Comparison of ENCODE assay signal across 1 cellular context in genomic region chr5:65925601-65926275, GRCh38.
TF ChIP-seq lines count a peak whose summit lies in the region.

No MANE protein-coding gene starts in this region.

TF ChIP-seq in K562, 482 proteins besides CTCF, POLR2A, EP300 and RAD21 (continued from another document and continues in another):
- TF ChIP-seq NCOA1 (IDR thresholded peaks at IDR 0.05; ENCODE audit: low read depth): no peak
- TF ChIP-seq ZNF224 (CRISPR knock-in tag; IDR thresholded peaks at IDR 0.05): no peak
- no peak for TF ChIP-seq KLF16 (IDR thresholded peaks at IDR 0.05)
- no peak for TF ChIP-seq NR1H2 (CRISPR knock-in tag; IDR thresholded peaks at IDR 0.05)
- no peak for TF ChIP-seq ATF7 (IDR thresholded peaks at IDR 0.05)
- TF ChIP-seq ZNF395 (CRISPR knock-in tag; IDR thresholded peaks at IDR 0.05): no peak
- no peak for TF ChIP-seq BACH1 (tag; IDR thresholded peaks at IDR 0.05)
- TF ChIP-seq ZNF3 (CRISPR knock-in tag; IDR thresholded peaks at IDR 0.05): no peak
- TF ChIP-seq KLF13 (tag; IDR thresholded peaks at IDR 0.05; ENCODE audit: borderline replicate concordance, low read depth): peak; percentile 77; the same call in 1 of the 2 replicates
- no peak for TF ChIP-seq RUNX1 (IDR thresholded peaks at IDR 0.05; ENCODE audit: low read depth)
- TF ChIP-seq E2F3 (CRISPR knock-in tag; IDR thresholded peaks at IDR 0.05): peak; percentile 82
- TF ChIP-seq MAZ (CRISPR knock-in tag; conservative IDR thresholded peaks at IDR 0.05 in 1 of 2, IDR thresholded peaks at IDR 0.05 in 1 of 2): peak; percentile 93 to 95
- TF ChIP-seq ZNF23 (CRISPR knock-in tag; IDR thresholded peaks at IDR 0.05): no peak
- TF ChIP-seq THAP7 (CRISPR knock-in tag; IDR thresholded peaks at IDR 0.05): peak; percentile 74
- TF ChIP-seq ZNF280A (IDR thresholded peaks at IDR 0.05; ENCODE audit: low read depth, partially characterized antibody): no peak
- TF ChIP-seq ZNF232 (CRISPR knock-in tag; IDR thresholded peaks at IDR 0.05): no peak
- TF ChIP-seq GATAD2A (IDR thresholded peaks at IDR 0.05): peak; percentile 94
- TF ChIP-seq MEIS2 (IDR thresholded peaks at IDR 0.05; ENCODE audit: partially characterized antibody): peak; percentile 15
- TF ChIP-seq, protein P1, sequence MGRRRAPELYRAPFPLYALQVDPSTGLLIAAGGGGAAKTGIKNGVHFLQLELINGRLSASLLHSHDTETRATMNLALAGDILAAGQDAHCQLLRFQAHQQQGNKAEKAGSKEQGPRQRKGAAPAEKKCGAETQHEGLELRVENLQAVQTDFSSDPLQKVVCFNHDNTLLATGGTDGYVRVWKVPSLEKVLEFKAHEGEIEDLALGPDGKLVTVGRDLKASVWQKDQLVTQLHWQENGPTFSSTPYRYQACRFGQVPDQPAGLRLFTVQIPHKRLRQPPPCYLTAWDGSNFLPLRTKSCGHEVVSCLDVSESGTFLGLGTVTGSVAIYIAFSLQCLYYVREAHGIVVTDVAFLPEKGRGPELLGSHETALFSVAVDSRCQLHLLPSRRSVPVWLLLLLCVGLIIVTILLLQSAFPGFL (CRISPR knock-in tag; IDR thresholded peaks at IDR 0.05): no peak
- peak; percentile 96 for TF ChIP-seq GATAD2B (IDR thresholded peaks at IDR 0.05; ENCODE audit: borderline replicate concordance)
- 0 out of 2 replicates have a peak, but pooled peaks have one; percentile 7 for TF ChIP-seq ZNF668 (CRISPR knock-in tag; IDR thresholded peaks at IDR 0.05)
- TF ChIP-seq ZC3H4 (CRISPR knock-in tag; IDR thresholded peaks at IDR 0.05; ENCODE audit: borderline replicate concordance): peak; percentile 59; the same call in 1 of the 2 replicates
- peak in 1 of 2 experiments; percentile 84; a peak in 2 of 4 replicates for TF ChIP-seq HDAC1 (IDR thresholded peaks at IDR 0.05)
- TF ChIP-seq, protein P2, sequence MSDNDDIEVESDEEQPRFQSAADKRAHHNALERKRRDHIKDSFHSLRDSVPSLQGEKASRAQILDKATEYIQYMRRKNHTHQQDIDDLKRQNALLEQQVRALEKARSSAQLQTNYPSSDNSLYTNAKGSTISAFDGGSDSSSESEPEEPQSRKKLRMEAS (CRISPR knock-in tag; IDR thresholded peaks at IDR 0.05): no peak; the same call in 1 of the 2 replicates
- TF ChIP-seq SIN3B (IDR thresholded peaks at IDR 0.05; ENCODE audit: low read depth): 0 out of 2 replicates have a peak, but pooled peaks have one; percentile 7
- no peak for TF ChIP-seq ATF1 (CRISPR knock-in tag; IDR thresholded peaks at IDR 0.05)
- no peak for TF ChIP-seq ATF1 (tag; IDR thresholded peaks at IDR 0.05)
- no peak for TF ChIP-seq DPF2 (IDR thresholded peaks at IDR 0.05)
- TF ChIP-seq, protein P3, sequence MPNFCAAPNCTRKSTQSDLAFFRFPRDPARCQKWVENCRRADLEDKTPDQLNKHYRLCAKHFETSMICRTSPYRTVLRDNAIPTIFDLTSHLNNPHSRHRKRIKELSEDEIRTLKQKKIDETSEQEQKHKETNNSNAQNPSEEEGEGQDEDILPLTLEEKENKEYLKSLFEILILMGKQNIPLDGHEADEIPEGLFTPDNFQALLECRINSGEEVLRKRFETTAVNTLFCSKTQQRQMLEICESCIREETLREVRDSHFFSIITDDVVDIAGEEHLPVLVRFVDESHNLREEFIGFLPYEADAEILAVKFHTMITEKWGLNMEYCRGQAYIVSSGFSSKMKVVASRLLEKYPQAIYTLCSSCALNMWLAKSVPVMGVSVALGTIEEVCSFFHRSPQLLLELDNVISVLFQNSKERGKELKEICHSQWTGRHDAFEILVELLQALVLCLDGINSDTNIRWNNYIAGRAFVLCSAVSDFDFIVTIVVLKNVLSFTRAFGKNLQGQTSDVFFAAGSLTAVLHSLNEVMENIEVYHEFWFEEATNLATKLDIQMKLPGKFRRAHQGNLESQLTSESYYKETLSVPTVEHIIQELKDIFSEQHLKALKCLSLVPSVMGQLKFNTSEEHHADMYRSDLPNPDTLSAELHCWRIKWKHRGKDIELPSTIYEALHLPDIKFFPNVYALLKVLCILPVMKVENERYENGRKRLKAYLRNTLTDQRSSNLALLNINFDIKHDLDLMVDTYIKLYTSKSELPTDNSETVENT (CRISPR knock-in tag; IDR thresholded peaks at IDR 0.05): peak; percentile 33; the same call in 1 of the 2 replicates
- no peak for TF ChIP-seq HMBOX1 (IDR thresholded peaks at IDR 0.05)
- TF ChIP-seq SIRT6 (IDR thresholded peaks at IDR 0.05; ENCODE audit: low read depth, low read length): no peak
- TF ChIP-seq ZBTB5 (IDR thresholded peaks at IDR 0.05): no peak
- TF ChIP-seq ZNF586 (CRISPR knock-in tag; conservative IDR thresholded peaks at IDR 0.05): no peak
- TF ChIP-seq SNRNP70 (optimal IDR thresholded peaks at IDR 0.05; ENCODE audit: low read depth, low read length): no peak
- TF ChIP-seq IRF1 (CRISPR knock-in tag; IDR thresholded peaks at IDR 0.05; ENCODE audit: borderline replicate concordance): no peak
- TF ChIP-seq CXXC5 (CRISPR knock-in tag; IDR thresholded peaks at IDR 0.05): peak; percentile 87
- TF ChIP-seq CSDE1 (IDR thresholded peaks at IDR 0.05): no peak; a peak in 1 of 4 replicates
- TF ChIP-seq CHD7 (IDR thresholded peaks at IDR 0.05; ENCODE audit: low read depth, low read length): no peak
- peak; percentile 85 for TF ChIP-seq KDM2B (CRISPR knock-in tag; IDR thresholded peaks at IDR 0.05)
- TF ChIP-seq CREBBP (IDR thresholded peaks at IDR 0.05; ENCODE audit: low read depth, low read length): no peak
- TF ChIP-seq HLTF (IDR thresholded peaks at IDR 0.05): peak; percentile 33; the same call in 1 of the 2 replicates
